1 cellular context compared by ENCODE assay signal in genomic region chr6:17714879-17715860, GRCh38.
A peak's percentile ranks its signal among the peaks of the same experiment; 100 is the strongest.
TF ChIP-seq lines count a peak whose summit lies in the region.

No MANE protein-coding gene starts in this region.

TF ChIP-seq in K562, 482 proteins besides CTCF, POLR2A, EP300 and RAD21 (continued from another document and continues in another):
- TF ChIP-seq, protein P1, sequence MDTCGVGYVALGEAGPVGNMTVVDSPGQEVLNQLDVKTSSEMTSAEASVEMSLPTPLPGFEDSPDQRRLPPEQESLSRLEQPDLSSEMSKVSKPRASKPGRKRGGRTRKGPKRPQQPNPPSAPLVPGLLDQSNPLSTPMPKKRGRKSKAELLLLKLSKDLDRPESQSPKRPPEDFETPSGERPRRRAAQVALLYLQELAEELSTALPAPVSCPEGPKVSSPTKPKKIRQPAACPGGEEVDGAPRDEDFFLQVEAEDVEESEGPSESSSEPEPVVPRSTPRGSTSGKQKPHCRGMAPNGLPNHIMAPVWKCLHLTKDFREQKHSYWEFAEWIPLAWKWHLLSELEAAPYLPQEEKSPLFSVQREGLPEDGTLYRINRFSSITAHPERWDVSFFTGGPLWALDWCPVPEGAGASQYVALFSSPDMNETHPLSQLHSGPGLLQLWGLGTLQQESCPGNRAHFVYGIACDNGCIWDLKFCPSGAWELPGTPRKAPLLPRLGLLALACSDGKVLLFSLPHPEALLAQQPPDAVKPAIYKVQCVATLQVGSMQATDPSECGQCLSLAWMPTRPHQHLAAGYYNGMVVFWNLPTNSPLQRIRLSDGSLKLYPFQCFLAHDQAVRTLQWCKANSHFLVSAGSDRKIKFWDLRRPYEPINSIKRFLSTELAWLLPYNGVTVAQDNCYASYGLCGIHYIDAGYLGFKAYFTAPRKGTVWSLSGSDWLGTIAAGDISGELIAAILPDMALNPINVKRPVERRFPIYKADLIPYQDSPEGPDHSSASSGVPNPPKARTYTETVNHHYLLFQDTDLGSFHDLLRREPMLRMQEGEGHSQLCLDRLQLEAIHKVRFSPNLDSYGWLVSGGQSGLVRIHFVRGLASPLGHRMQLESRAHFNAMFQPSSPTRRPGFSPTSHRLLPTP (IDR thresholded peaks at IDR 0.05; ENCODE audit: borderline replicate concordance, extremely low read depth, insufficient read length): peak; percentile 27
- TF ChIP-seq DMBX1 (CRISPR knock-in tag; IDR thresholded peaks at IDR 0.05; ENCODE audit: borderline replicate concordance) (0 out of 2 replicates have a peak, but pooled peaks have one; percentile 11), MYC (IDR thresholded peaks at IDR 0.05; ENCODE audit: low read depth, low read length) (no peak), MYC (CRISPR knock-in tag; IDR thresholded peaks at IDR 0.05; ENCODE audit: borderline replicate concordance, low read depth) (no peak), ZNF41 (CRISPR knock-in tag; conservative IDR thresholded peaks at IDR 0.05) (no peak), ELF2 (CRISPR knock-in tag; IDR thresholded peaks at IDR 0.05) (no peak), FOXA3 (CRISPR knock-in tag; conservative IDR thresholded peaks at IDR 0.05 in 1 of 2, IDR thresholded peaks at IDR 0.05 in 1 of 2) (no peak), AFF1 (IDR thresholded peaks at IDR 0.05; ENCODE audit: low read depth in 1 of 2, partially characterized antibody in 2 of 2) (peak in 1 of 2 experiments; percentile 31), ZFP36 (IDR thresholded peaks at IDR 0.05; ENCODE audit: low read depth, low read length, partially characterized antibody) (no peak), ELF1 (tag; IDR thresholded peaks at IDR 0.05) (no peak), CCNT2 (IDR thresholded peaks at IDR 0.05; ENCODE audit: borderline replicate concordance, extremely low read depth, insufficient read length, low read depth, low read length) (no peak), MAFF (IDR thresholded peaks at IDR 0.05; ENCODE audit: low read length) (peak; percentile 84), SMAD3 (CRISPR knock-in tag; conservative IDR thresholded peaks at IDR 0.05) (0 out of 2 replicates have a peak, but pooled peaks have one; percentile 17), NCOA4 (IDR thresholded peaks at IDR 0.05; ENCODE audit: partially characterized antibody) (no peak), GATAD2A (IDR thresholded peaks at IDR 0.05) (no peak), ZNF76 (CRISPR knock-in tag; IDR thresholded peaks at IDR 0.05; ENCODE audit: borderline replicate concordance) (no peak), TAL1 (IDR thresholded peaks at IDR 0.05) (no peak), ATF7 (IDR thresholded peaks at IDR 0.05) (peak; percentile 67), SMARCE1 (IDR thresholded peaks at IDR 0.05) (peak; percentile 98), ZNF766 (CRISPR knock-in tag; conservative IDR thresholded peaks at IDR 0.05) (0 out of 2 replicates have a peak, but pooled peaks have one; percentile 61), JUND (IDR thresholded peaks at IDR 0.05; ENCODE audit: borderline replicate concordance, low read depth, low read length) (peak; percentile 100), JUND (tag; IDR thresholded peaks at IDR 0.05; ENCODE audit: borderline replicate concordance, low read depth, low read length) (peak; percentile 100), ZNF384 (IDR thresholded peaks at IDR 0.05; ENCODE audit: low read depth, low read length) (0 out of 2 replicates have a peak, but pooled peaks have one; percentile 2), ZKSCAN1 (IDR thresholded peaks at IDR 0.05; ENCODE audit: low read depth, low read length) (no peak), RBFOX2 (IDR thresholded peaks at IDR 0.05; ENCODE audit: low read depth, low read length) (peak; percentile 11; the same call in 1 of the 2 replicates), ID3 (CRISPR knock-in tag; IDR thresholded peaks at IDR 0.05) (no peak), ID3 (tag; IDR thresholded peaks at IDR 0.05) (no peak; the same call in 1 of the 2 replicates), ILK (tag; IDR thresholded peaks at IDR 0.05; ENCODE audit: borderline replicate concordance, low read depth) (no peak), ZNF217 (CRISPR knock-in tag; IDR thresholded peaks at IDR 0.05) (no peak), MBD2 (IDR thresholded peaks at IDR 0.05; ENCODE audit: borderline replicate concordance, low read depth) (peak; percentile 42; the same call in 1 of the 2 replicates), GABPB1 (CRISPR knock-in tag; IDR thresholded peaks at IDR 0.05) (no peak)
- TF ChIP-seq, protein P2, sequence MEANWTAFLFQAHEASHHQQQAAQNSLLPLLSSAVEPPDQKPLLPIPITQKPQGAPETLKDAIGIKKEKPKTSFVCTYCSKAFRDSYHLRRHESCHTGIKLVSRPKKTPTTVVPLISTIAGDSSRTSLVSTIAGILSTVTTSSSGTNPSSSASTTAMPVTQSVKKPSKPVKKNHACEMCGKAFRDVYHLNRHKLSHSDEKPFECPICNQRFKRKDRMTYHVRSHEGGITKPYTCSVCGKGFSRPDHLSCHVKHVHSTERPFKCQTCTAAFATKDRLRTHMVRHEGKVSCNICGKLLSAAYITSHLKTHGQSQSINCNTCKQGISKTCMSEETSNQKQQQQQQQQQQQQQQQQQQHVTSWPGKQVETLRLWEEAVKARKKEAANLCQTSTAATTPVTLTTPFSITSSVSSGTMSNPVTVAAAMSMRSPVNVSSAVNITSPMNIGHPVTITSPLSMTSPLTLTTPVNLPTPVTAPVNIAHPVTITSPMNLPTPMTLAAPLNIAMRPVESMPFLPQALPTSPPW (CRISPR knock-in tag; IDR thresholded peaks at IDR 0.05): peak; percentile 58
- TF ChIP-seq, protein P3, sequence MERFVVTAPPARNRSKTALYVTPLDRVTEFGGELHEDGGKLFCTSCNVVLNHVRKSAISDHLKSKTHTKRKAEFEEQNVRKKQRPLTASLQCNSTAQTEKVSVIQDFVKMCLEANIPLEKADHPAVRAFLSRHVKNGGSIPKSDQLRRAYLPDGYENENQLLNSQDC (CRISPR knock-in tag; IDR thresholded peaks at IDR 0.05): 0 out of 2 replicates have a peak, but pooled peaks have one; percentile 7
- TF ChIP-seq, protein P4, sequence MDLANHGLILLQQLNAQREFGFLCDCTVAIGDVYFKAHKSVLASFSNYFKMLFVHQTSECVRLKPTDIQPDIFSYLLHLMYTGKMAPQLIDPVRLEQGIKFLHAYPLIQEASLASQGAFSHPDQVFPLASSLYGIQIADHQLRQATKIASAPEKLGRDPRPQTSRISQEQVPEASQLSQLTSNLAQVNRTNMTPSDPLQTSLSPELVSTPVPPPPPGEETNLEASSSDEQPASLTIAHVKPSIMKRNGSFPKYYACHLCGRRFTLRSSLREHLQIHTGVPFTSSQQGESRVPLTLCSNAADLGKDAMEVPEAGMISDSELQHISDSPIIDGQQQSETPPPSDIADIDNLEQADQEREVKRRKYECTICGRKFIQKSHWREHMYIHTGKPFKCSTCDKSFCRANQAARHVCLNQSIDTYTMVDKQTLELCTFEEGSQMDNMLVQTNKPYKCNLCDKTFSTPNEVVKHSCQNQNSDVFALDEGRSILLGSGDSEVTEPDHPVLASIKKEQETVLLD (IDR thresholded peaks at IDR 0.05): 0 out of 2 replicates have a peak, but pooled peaks have one; percentile 14
- TF ChIP-seq, protein P5, sequence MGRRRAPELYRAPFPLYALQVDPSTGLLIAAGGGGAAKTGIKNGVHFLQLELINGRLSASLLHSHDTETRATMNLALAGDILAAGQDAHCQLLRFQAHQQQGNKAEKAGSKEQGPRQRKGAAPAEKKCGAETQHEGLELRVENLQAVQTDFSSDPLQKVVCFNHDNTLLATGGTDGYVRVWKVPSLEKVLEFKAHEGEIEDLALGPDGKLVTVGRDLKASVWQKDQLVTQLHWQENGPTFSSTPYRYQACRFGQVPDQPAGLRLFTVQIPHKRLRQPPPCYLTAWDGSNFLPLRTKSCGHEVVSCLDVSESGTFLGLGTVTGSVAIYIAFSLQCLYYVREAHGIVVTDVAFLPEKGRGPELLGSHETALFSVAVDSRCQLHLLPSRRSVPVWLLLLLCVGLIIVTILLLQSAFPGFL (CRISPR knock-in tag; IDR thresholded peaks at IDR 0.05): no peak
- TF ChIP-seq, protein P6, sequence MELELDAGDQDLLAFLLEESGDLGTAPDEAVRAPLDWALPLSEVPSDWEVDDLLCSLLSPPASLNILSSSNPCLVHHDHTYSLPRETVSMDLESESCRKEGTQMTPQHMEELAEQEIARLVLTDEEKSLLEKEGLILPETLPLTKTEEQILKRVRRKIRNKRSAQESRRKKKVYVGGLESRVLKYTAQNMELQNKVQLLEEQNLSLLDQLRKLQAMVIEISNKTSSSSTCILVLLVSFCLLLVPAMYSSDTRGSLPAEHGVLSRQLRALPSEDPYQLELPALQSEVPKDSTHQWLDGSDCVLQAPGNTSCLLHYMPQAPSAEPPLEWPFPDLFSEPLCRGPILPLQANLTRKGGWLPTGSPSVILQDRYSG (tag; conservative IDR thresholded peaks at IDR 0.05; ENCODE audit: low read depth): 0 out of 2 replicates have a peak, but pooled peaks have one; percentile 26
- TF ChIP-seq, protein P7, sequence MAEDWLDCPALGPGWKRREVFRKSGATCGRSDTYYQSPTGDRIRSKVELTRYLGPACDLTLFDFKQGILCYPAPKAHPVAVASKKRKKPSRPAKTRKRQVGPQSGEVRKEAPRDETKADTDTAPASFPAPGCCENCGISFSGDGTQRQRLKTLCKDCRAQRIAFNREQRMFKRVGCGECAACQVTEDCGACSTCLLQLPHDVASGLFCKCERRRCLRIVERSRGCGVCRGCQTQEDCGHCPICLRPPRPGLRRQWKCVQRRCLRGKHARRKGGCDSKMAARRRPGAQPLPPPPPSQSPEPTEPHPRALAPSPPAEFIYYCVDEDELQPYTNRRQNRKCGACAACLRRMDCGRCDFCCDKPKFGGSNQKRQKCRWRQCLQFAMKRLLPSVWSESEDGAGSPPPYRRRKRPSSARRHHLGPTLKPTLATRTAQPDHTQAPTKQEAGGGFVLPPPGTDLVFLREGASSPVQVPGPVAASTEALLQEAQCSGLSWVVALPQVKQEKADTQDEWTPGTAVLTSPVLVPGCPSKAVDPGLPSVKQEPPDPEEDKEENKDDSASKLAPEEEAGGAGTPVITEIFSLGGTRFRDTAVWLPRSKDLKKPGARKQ (CRISPR knock-in tag; IDR thresholded peaks at IDR 0.05): no peak
- TF ChIP-seq, protein P8, sequence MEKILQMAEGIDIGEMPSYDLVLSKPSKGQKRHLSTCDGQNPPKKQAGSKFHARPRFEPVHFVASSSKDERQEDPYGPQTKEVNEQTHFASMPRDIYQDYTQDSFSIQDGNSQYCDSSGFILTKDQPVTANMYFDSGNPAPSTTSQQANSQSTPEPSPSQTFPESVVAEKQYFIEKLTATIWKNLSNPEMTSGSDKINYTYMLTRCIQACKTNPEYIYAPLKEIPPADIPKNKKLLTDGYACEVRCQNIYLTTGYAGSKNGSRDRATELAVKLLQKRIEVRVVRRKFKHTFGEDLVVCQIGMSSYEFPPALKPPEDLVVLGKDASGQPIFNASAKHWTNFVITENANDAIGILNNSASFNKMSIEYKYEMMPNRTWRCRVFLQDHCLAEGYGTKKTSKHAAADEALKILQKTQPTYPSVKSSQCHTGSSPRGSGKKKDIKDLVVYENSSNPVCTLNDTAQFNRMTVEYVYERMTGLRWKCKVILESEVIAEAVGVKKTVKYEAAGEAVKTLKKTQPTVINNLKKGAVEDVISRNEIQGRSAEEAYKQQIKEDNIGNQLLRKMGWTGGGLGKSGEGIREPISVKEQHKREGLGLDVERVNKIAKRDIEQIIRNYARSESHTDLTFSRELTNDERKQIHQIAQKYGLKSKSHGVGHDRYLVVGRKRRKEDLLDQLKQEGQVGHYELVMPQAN (IDR thresholded peaks at IDR 0.05; ENCODE audit: borderline replicate concordance): no peak
